1 cellular context compared by ENCODE assay signal in the genomic region with DNA sequence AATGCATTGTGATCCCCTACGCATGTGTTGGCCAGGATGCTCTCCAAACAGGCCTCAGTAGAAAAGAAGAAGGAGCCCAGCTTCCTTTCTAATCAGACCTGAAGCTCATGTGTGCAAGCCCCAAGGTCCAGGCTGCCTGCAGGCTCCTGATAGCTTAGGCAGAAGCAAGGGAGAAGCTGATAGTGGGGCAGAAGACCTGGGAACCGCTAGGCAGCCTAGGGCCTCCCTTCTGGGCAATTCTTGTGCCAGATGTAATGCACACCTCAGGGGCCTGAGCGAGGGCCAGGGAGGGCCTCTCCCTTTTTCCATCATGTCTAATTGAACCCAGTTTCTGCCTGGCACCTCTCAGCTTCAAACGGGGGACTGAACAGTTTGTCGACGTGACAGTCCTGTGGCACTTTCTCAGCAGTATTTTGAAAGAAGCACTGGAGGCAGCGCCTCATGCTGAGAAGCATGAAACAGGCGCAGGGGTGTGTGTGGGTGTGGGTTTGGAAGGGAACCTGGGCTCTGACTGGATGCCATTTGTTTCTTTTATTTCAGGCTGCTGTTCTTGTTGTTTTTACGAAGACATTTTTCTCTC.
TF ChIP-seq lines count a peak whose summit lies in the region.

No MANE protein-coding gene starts in this region.

TF ChIP-seq in K562, 482 proteins besides CTCF, POLR2A, EP300 and RAD21 (continued from another document and continues in another):
- TF ChIP-seq CEBPG (CRISPR knock-in tag; IDR thresholded peaks at IDR 0.05), result no peak
- TF ChIP-seq CEBPG (tag; conservative IDR thresholded peaks at IDR 0.05 in 1 of 2, IDR thresholded peaks at IDR 0.05 in 1 of 2), result no peak
- no peak for TF ChIP-seq HCFC1 (IDR thresholded peaks at IDR 0.05; ENCODE audit: low read depth, low read length)
- TF ChIP-seq, protein P1, sequence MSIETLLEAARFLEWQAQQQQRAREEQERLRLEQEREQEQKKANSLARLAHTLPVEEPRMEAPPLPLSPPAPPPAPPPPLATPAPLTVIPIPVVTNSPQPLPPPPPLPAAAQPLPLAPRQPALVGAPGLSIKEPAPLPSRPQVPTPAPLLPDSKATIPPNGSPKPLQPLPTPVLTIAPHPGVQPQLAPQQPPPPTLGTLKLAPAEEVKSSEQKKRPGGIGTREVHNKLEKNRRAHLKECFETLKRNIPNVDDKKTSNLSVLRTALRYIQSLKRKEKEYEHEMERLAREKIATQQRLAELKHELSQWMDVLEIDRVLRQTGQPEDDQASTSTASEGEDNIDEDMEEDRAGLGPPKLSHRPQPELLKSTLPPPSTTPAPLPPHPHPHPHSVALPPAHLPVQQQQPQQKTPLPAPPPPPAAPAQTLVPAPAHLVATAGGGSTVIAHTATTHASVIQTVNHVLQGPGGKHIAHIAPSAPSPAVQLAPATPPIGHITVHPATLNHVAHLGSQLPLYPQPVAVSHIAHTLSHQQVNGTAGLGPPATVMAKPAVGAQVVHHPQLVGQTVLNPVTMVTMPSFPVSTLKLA (conservative IDR thresholded peaks at IDR 0.05), result peak in 1 of 2 experiments; percentile 37; a peak in 1 of 4 replicates
- TF ChIP-seq POLR2B (IDR thresholded peaks at IDR 0.05; ENCODE audit: low read depth, partially characterized antibody), result no peak
- no peak for TF ChIP-seq ZNF174 (CRISPR knock-in tag; IDR thresholded peaks at IDR 0.05)
- peak; percentile 78; the same call in 1 of the 2 replicates for TF ChIP-seq NBN (IDR thresholded peaks at IDR 0.05; ENCODE audit: low read depth)
- no peak for TF ChIP-seq TGIF2 (CRISPR knock-in tag; IDR thresholded peaks at IDR 0.05)
- TF ChIP-seq NONO (IDR thresholded peaks at IDR 0.05; ENCODE audit: low read depth in 2 of 2, low read length in 1 of 2), result 0 out of 4 replicates have a peak, but pooled peaks of 1 of the 2 experiments have one; percentile 60
- peak; percentile 80; the same call in 1 of the 2 replicates for TF ChIP-seq RUNX1 (IDR thresholded peaks at IDR 0.05; ENCODE audit: low read depth)
- TF ChIP-seq, protein P2, sequence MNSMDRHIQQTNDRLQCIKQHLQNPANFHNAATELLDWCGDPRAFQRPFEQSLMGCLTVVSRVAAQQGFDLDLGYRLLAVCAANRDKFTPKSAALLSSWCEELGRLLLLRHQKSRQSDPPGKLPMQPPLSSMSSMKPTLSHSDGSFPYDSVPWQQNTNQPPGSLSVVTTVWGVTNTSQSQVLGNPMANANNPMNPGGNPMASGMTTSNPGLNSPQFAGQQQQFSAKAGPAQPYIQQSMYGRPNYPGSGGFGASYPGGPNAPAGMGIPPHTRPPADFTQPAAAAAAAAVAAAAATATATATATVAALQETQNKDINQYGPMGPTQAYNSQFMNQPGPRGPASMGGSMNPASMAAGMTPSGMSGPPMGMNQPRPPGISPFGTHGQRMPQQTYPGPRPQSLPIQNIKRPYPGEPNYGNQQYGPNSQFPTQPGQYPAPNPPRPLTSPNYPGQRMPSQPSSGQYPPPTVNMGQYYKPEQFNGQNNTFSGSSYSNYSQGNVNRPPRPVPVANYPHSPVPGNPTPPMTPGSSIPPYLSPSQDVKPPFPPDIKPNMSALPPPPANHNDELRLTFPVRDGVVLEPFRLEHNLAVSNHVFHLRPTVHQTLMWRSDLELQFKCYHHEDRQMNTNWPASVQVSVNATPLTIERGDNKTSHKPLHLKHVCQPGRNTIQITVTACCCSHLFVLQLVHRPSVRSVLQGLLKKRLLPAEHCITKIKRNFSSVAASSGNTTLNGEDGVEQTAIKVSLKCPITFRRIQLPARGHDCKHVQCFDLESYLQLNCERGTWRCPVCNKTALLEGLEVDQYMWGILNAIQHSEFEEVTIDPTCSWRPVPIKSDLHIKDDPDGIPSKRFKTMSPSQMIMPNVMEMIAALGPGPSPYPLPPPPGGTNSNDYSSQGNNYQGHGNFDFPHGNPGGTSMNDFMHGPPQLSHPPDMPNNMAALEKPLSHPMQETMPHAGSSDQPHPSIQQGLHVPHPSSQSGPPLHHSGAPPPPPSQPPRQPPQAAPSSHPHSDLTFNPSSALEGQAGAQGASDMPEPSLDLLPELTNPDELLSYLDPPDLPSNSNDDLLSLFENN (IDR thresholded peaks at IDR 0.05; ENCODE audit: low read depth in 2 of 2, low read length in 2 of 2), result peak in 1 of 2 experiments; percentile 92; a peak in 2 of 4 replicates
- TF ChIP-seq NR4A1 (CRISPR knock-in tag; IDR thresholded peaks at IDR 0.05), result no peak; the same call in 1 of the 2 replicates
- TF ChIP-seq NR4A1 (tag; IDR thresholded peaks at IDR 0.05), result peak; percentile 88; the same call in 1 of the 2 replicates
- TF ChIP-seq, protein P3, sequence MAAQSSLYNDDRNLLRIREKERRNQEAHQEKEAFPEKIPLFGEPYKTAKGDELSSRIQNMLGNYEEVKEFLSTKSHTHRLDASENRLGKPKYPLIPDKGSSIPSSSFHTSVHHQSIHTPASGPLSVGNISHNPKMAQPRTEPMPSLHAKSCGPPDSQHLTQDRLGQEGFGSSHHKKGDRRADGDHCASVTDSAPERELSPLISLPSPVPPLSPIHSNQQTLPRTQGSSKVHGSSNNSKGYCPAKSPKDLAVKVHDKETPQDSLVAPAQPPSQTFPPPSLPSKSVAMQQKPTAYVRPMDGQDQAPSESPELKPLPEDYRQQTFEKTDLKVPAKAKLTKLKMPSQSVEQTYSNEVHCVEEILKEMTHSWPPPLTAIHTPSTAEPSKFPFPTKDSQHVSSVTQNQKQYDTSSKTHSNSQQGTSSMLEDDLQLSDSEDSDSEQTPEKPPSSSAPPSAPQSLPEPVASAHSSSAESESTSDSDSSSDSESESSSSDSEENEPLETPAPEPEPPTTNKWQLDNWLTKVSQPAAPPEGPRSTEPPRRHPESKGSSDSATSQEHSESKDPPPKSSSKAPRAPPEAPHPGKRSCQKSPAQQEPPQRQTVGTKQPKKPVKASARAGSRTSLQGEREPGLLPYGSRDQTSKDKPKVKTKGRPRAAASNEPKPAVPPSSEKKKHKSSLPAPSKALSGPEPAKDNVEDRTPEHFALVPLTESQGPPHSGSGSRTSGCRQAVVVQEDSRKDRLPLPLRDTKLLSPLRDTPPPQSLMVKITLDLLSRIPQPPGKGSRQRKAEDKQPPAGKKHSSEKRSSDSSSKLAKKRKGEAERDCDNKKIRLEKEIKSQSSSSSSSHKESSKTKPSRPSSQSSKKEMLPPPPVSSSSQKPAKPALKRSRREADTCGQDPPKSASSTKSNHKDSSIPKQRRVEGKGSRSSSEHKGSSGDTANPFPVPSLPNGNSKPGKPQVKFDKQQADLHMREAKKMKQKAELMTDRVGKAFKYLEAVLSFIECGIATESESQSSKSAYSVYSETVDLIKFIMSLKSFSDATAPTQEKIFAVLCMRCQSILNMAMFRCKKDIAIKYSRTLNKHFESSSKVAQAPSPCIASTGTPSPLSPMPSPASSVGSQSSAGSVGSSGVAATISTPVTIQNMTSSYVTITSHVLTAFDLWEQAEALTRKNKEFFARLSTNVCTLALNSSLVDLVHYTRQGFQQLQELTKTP (IDR thresholded peaks at IDR 0.05; ENCODE audit: low read depth in 1 of 2, partially characterized antibody in 2 of 2), result peak in 1 of 2 experiments; percentile 56
- no peak for TF ChIP-seq ZNF124 (CRISPR knock-in tag; IDR thresholded peaks at IDR 0.05)
- no peak for TF ChIP-seq SPI1 (IDR thresholded peaks at IDR 0.05; ENCODE audit: borderline replicate concordance, low read depth, low read length)
- TF ChIP-seq, protein P4, sequence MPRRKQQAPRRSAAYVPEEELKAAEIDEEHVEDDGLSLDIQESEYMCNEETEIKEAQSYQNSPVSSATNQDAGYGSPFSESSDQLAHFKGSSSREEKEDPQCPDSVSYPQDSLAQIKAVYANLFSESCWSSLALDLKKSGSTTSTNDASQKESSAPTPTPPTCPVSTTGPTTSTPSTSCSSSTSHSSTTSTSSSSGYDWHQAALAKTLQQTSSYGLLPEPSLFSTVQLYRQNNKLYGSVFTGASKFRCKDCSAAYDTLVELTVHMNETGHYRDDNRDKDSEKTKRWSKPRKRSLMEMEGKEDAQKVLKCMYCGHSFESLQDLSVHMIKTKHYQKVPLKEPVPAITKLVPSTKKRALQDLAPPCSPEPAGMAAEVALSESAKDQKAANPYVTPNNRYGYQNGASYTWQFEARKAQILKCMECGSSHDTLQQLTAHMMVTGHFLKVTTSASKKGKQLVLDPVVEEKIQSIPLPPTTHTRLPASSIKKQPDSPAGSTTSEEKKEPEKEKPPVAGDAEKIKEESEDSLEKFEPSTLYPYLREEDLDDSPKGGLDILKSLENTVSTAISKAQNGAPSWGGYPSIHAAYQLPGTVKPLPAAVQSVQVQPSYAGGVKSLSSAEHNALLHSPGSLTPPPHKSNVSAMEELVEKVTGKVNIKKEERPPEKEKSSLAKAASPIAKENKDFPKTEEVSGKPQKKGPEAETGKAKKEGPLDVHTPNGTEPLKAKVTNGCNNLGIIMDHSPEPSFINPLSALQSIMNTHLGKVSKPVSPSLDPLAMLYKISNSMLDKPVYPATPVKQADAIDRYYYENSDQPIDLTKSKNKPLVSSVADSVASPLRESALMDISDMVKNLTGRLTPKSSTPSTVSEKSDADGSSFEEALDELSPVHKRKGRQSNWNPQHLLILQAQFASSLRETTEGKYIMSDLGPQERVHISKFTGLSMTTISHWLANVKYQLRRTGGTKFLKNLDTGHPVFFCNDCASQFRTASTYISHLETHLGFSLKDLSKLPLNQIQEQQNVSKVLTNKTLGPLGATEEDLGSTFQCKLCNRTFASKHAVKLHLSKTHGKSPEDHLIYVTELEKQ (CRISPR knock-in tag; IDR thresholded peaks at IDR 0.05), result no peak
- TF ChIP-seq HDAC2 (IDR thresholded peaks at IDR 0.05), result peak; percentile 91
- no peak for TF ChIP-seq HEY1 (CRISPR knock-in tag; IDR thresholded peaks at IDR 0.05; ENCODE audit: borderline replicate concordance)
- no peak for TF ChIP-seq POU5F1 (IDR thresholded peaks at IDR 0.05; ENCODE audit: borderline replicate concordance, low read depth, low read length, partially characterized antibody)
- peak; percentile 49 to 76; a peak in 2 of 4 replicates for TF ChIP-seq TBL1XR1 (IDR thresholded peaks at IDR 0.05; ENCODE audit: low read length in 2 of 2)
- peak; percentile 74; the same call in 1 of the 2 replicates for TF ChIP-seq MTA1 (IDR thresholded peaks at IDR 0.05; ENCODE audit: borderline replicate concordance)
- TF ChIP-seq ZNF3 (CRISPR knock-in tag; IDR thresholded peaks at IDR 0.05), result no peak
- TF ChIP-seq CBFA2T2 (conservative IDR thresholded peaks at IDR 0.05), result peak; percentile 95
- no peak for TF ChIP-seq THRAP3 (IDR thresholded peaks at IDR 0.05; ENCODE audit: borderline replicate concordance)
- TF ChIP-seq ZNF274 (IDR thresholded peaks at IDR 0.05; ENCODE audit: borderline replicate concordance, low read depth, low read length), result no peak
- peak; percentile 91 for TF ChIP-seq L3MBTL2 (IDR thresholded peaks at IDR 0.05)
- no peak for TF ChIP-seq NFXL1 (CRISPR knock-in tag; IDR thresholded peaks at IDR 0.05)
- peak; percentile 88 for TF ChIP-seq ZNF583 (CRISPR knock-in tag; IDR thresholded peaks at IDR 0.05)
- TF ChIP-seq SOX6 (IDR thresholded peaks at IDR 0.05), result peak; percentile 88
- 0 out of 2 replicates have a peak, but pooled peaks have one; percentile 26 for TF ChIP-seq PREB (CRISPR knock-in tag; IDR thresholded peaks at IDR 0.05)
- TF ChIP-seq MECOM (CRISPR knock-in tag; IDR thresholded peaks at IDR 0.05), result peak; percentile 53; the same call in 1 of the 2 replicates
- peak; percentile 30 for TF ChIP-seq ASH1L (IDR thresholded peaks at IDR 0.05; ENCODE audit: borderline replicate concordance, low read depth, partially characterized antibody)
- TF ChIP-seq IRF9 (tag; IDR thresholded peaks at IDR 0.05), result no peak
- peak; percentile 70 for TF ChIP-seq ZFX (CRISPR knock-in tag; IDR thresholded peaks at IDR 0.05)
- no peak for TF ChIP-seq STAT5B (CRISPR knock-in tag; IDR thresholded peaks at IDR 0.05)
- peak; percentile 70; the same call in 1 of the 2 replicates for TF ChIP-seq ZEB2 (IDR thresholded peaks at IDR 0.05)
- TF ChIP-seq ZNF212 (CRISPR knock-in tag; IDR thresholded peaks at IDR 0.05), result no peak
- peak; percentile 98 for TF ChIP-seq CBFA2T3 (IDR thresholded peaks at IDR 0.05)
- TF ChIP-seq MTA2 (IDR thresholded peaks at IDR 0.05; ENCODE audit: low read depth), result peak; percentile 94
- peak; percentile 42 to 65; a peak in 2 of 4 replicates for TF ChIP-seq TEAD1 (CRISPR knock-in tag; IDR thresholded peaks at IDR 0.05)
- TF ChIP-seq KDM2B (CRISPR knock-in tag; IDR thresholded peaks at IDR 0.05), result no peak
- TF ChIP-seq NR2F6 (CRISPR knock-in tag; IDR thresholded peaks at IDR 0.05), result no peak
- 0 out of 2 replicates have a peak, but pooled peaks have one; percentile 22 for TF ChIP-seq BCOR (IDR thresholded peaks at IDR 0.05)
- 0 out of 2 replicates have a peak, but pooled peaks have one; percentile 17 for TF ChIP-seq JUND (IDR thresholded peaks at IDR 0.05; ENCODE audit: borderline replicate concordance, low read depth, low read length)
- peak; percentile 69; the same call in 1 of the 3 replicates for TF ChIP-seq JUND (tag; IDR thresholded peaks at IDR 0.05; ENCODE audit: borderline replicate concordance, low read depth, low read length)
- TF ChIP-seq ZNF239 (CRISPR knock-in tag; IDR thresholded peaks at IDR 0.05), result 0 out of 2 replicates have a peak, but pooled peaks have one; percentile 13
- TF ChIP-seq SUPT5H (IDR thresholded peaks at IDR 0.05), result no peak
- no peak for TF ChIP-seq RAD51 (IDR thresholded peaks at IDR 0.05; ENCODE audit: borderline replicate concordance, low read depth)
- TF ChIP-seq CEBPB (tag; IDR thresholded peaks at IDR 0.05), result 0 out of 2 replicates have a peak, but pooled peaks have one; percentile 29
- TF ChIP-seq MAZ (CRISPR knock-in tag; conservative IDR thresholded peaks at IDR 0.05 in 1 of 2, IDR thresholded peaks at IDR 0.05 in 1 of 2), result peak in 1 of 2 experiments; percentile 52; a peak in 1 of 4 replicates
- 0 out of 2 replicates have a peak, but pooled peaks have one; percentile 35 for TF ChIP-seq ZKSCAN1 (IDR thresholded peaks at IDR 0.05; ENCODE audit: low read depth, low read length)
- no peak for TF ChIP-seq ZNF707 (CRISPR knock-in tag; conservative IDR thresholded peaks at IDR 0.05)
- no peak for TF ChIP-seq HMG20A (CRISPR knock-in tag; conservative IDR thresholded peaks at IDR 0.05)
- peak; percentile 48 for TF ChIP-seq RBBP5 (IDR thresholded peaks at IDR 0.05; ENCODE audit: borderline replicate concordance, insufficient read depth, low read length, poor library complexity, severe bottlenecking)
- TF ChIP-seq TRIM24 (IDR thresholded peaks at IDR 0.05), result peak; percentile 84 to 90
- no peak for TF ChIP-seq BDP1 (IDR thresholded peaks at IDR 0.05; ENCODE audit: insufficient read depth, insufficient read length)
- no peak for TF ChIP-seq DIDO1 (tag; IDR thresholded peaks at IDR 0.05; ENCODE audit: low read depth)
